In the genomic region with DNA sequence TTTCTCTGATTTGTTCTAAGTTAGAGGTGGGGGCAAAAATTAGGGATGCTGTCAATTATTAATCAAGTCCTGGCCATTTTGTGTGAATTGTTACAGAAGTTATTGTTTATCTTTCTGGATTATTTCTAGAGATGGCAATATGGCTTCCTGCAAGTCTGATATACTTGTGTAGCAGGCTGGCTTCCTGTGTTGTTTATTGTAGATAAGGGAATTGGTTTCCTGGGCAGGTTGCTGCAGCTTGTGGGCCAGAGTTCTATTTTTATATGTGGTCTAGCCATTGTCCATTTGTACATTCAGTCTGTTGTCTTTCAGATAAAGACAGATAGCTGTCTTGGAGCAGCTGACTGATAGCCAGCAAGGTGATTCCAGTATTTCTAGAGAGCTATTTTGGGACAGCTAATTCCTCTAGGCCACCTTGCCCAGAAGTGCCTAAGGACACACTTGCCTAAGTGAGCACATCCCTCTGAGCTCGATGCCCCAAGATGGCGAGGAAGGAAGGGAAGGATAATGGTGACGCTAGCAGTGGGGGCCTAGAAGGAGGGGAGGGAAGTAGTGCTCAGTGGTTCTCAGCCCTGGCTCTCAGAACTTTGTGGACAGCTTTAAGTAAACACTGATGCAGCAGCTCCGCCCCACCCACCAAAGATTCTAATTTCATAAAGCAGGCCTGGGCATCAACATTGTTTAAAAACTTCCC, we compare ENCODE assay signal across 1 cellular context.
TF ChIP-seq lines count a peak whose summit lies in the region.

No MANE protein-coding gene starts in this region.

TF ChIP-seq in K562, 482 proteins besides CTCF, POLR2A, EP300 and RAD21 (continues in another document):
- peak; percentile 75 for TF ChIP-seq SOX6 (IDR thresholded peaks at IDR 0.05)
- TF ChIP-seq NFYB (IDR thresholded peaks at IDR 0.05; ENCODE audit: extremely low read depth, insufficient read length) = no peak
- TF ChIP-seq, protein P1, sequence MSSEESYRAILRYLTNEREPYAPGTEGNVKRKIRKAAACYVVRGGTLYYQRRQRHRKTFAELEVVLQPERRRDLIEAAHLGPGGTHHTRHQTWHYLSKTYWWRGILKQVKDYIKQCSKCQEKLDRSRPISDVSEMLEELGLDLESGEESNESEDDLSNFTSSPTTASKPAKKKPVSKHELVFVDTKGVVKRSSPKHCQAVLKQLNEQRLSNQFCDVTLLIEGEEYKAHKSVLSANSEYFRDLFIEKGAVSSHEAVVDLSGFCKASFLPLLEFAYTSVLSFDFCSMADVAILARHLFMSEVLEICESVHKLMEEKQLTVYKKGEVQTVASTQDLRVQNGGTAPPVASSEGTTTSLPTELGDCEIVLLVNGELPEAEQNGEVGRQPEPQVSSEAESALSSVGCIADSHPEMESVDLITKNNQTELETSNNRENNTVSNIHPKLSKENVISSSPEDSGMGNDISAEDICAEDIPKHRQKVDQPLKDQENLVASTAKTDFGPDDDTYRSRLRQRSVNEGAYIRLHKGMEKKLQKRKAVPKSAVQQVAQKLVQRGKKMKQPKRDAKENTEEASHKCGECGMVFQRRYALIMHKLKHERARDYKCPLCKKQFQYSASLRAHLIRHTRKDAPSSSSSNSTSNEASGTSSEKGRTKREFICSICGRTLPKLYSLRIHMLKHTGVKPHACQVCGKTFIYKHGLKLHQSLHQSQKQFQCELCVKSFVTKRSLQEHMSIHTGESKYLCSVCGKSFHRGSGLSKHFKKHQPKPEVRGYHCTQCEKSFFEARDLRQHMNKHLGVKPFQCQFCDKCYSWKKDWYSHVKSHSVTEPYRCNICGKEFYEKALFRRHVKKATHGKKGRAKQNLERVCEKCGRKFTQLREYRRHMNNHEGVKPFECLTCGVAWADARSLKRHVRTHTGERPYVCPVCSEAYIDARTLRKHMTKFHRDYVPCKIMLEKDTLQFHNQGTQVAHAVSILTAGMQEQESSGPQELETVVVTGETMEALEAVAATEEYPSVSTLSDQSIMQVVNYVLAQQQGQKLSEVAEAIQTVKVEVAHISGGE (CRISPR knock-in tag; IDR thresholded peaks at IDR 0.05) = 0 out of 6 replicates have a peak, but pooled peaks of 1 of the 3 experiments have one; percentile 31
- peak; percentile 41; the same call in 1 of the 2 replicates for TF ChIP-seq FOSL1 (tag; conservative IDR thresholded peaks at IDR 0.05)
- TF ChIP-seq ZNF263 (CRISPR knock-in tag; IDR thresholded peaks at IDR 0.05; ENCODE audit: borderline replicate concordance) = no peak
- TF ChIP-seq, protein P2, sequence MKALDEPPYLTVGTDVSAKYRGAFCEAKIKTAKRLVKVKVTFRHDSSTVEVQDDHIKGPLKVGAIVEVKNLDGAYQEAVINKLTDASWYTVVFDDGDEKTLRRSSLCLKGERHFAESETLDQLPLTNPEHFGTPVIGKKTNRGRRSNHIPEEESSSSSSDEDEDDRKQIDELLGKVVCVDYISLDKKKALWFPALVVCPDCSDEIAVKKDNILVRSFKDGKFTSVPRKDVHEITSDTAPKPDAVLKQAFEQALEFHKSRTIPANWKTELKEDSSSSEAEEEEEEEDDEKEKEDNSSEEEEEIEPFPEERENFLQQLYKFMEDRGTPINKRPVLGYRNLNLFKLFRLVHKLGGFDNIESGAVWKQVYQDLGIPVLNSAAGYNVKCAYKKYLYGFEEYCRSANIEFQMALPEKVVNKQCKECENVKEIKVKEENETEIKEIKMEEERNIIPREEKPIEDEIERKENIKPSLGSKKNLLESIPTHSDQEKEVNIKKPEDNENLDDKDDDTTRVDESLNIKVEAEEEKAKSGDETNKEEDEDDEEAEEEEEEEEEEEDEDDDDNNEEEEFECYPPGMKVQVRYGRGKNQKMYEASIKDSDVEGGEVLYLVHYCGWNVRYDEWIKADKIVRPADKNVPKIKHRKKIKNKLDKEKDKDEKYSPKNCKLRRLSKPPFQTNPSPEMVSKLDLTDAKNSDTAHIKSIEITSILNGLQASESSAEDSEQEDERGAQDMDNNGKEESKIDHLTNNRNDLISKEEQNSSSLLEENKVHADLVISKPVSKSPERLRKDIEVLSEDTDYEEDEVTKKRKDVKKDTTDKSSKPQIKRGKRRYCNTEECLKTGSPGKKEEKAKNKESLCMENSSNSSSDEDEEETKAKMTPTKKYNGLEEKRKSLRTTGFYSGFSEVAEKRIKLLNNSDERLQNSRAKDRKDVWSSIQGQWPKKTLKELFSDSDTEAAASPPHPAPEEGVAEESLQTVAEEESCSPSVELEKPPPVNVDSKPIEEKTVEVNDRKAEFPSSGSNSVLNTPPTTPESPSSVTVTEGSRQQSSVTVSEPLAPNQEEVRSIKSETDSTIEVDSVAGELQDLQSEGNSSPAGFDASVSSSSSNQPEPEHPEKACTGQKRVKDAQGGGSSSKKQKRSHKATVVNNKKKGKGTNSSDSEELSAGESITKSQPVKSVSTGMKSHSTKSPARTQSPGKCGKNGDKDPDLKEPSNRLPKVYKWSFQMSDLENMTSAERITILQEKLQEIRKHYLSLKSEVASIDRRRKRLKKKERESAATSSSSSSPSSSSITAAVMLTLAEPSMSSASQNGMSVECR (CRISPR knock-in tag; IDR thresholded peaks at IDR 0.05) = no peak
- TF ChIP-seq RBM34 (IDR thresholded peaks at IDR 0.05; ENCODE audit: borderline replicate concordance, insufficient read depth, low read length) = no peak
- TF ChIP-seq, protein P3, sequence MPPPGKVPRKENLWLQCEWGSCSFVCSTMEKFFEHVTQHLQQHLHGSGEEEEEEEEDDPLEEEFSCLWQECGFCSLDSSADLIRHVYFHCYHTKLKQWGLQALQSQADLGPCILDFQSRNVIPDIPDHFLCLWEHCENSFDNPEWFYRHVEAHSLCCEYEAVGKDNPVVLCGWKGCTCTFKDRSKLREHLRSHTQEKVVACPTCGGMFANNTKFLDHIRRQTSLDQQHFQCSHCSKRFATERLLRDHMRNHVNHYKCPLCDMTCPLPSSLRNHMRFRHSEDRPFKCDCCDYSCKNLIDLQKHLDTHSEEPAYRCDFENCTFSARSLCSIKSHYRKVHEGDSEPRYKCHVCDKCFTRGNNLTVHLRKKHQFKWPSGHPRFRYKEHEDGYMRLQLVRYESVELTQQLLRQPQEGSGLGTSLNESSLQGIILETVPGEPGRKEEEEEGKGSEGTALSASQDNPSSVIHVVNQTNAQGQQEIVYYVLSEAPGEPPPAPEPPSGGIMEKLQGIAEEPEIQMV (tag; conservative IDR thresholded peaks at IDR 0.05; ENCODE audit: low read depth) = no peak
- no peak for TF ChIP-seq ZFP1 (CRISPR knock-in tag; IDR thresholded peaks at IDR 0.05)
- TF ChIP-seq MBD2 (IDR thresholded peaks at IDR 0.05; ENCODE audit: borderline replicate concordance, low read depth) = no peak
- TF ChIP-seq ARNT (IDR thresholded peaks at IDR 0.05) = peak in 1 of 2 experiments; percentile 82; a peak in 2 of 4 replicates
- peak; percentile 48; the same call in 1 of the 2 replicates for TF ChIP-seq NCOR1 (IDR thresholded peaks at IDR 0.05)
- TF ChIP-seq PTBP1 (IDR thresholded peaks at IDR 0.05; ENCODE audit: low read depth, low read length) = no peak
- TF ChIP-seq NBN (IDR thresholded peaks at IDR 0.05; ENCODE audit: low read depth) = no peak
- no peak for TF ChIP-seq NEUROD1 (IDR thresholded peaks at IDR 0.05; ENCODE audit: borderline replicate concordance, low read depth, low read length, partially characterized antibody)
- no peak for TF ChIP-seq U2AF2 (optimal IDR thresholded peaks at IDR 0.05; ENCODE audit: low read depth, low read length)
- TF ChIP-seq SRSF3 (IDR thresholded peaks at IDR 0.05; ENCODE audit: insufficient read depth, low read length) = no peak
- no peak for TF ChIP-seq YY1 (IDR thresholded peaks at IDR 0.05; ENCODE audit: borderline replicate concordance in 1 of 3, control insufficient read depth in 1 of 3, extremely low read depth in 1 of 3, insufficient read depth in 3 of 3, insufficient read length in 1 of 3, insufficient replicate concordance in 2 of 3, low read depth in 1 of 3, low read length in 2 of 3)
- TF ChIP-seq ZBED1 (IDR thresholded peaks at IDR 0.05) = no peak
- no peak for TF ChIP-seq PURB (CRISPR knock-in tag; IDR thresholded peaks at IDR 0.05; ENCODE audit: low read depth)
- peak; percentile 76; the same call in 1 of the 2 replicates for TF ChIP-seq ZKSCAN8 (CRISPR knock-in tag; IDR thresholded peaks at IDR 0.05)
- TF ChIP-seq, protein P4, sequence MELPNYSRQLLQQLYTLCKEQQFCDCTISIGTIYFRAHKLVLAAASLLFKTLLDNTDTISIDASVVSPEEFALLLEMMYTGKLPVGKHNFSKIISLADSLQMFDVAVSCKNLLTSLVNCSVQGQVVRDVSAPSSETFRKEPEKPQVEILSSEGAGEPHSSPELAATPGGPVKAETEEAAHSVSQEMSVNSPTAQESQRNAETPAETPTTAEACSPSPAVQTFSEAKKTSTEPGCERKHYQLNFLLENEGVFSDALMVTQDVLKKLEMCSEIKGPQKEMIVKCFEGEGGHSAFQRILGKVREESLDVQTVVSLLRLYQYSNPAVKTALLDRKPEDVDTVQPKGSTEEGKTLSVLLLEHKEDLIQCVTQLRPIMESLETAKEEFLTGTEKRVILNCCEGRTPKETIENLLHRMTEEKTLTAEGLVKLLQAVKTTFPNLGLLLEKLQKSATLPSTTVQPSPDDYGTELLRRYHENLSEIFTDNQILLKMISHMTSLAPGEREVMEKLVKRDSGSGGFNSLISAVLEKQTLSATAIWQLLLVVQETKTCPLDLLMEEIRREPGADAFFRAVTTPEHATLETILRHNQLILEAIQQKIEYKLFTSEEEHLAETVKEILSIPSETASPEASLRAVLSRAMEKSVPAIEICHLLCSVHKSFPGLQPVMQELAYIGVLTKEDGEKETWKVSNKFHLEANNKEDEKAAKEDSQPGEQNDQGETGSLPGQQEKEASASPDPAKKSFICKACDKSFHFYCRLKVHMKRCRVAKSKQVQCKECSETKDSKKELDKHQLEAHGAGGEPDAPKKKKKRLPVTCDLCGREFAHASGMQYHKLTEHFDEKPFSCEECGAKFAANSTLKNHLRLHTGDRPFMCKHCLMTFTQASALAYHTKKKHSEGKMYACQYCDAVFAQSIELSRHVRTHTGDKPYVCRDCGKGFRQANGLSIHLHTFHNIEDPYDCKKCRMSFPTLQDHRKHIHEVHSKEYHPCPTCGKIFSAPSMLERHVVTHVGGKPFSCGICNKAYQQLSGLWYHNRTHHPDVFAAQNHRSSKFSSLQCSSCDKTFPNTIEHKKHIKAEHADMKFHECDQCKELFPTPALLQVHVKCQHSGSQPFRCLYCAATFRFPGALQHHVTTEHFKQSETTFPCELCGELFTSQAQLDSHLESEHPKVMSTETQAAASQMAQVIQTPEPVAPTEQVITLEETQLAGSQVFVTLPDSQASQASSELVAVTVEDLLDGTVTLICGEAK (IDR thresholded peaks at IDR 0.05) = no peak
- TF ChIP-seq, protein P4 (CRISPR knock-in tag; IDR thresholded peaks at IDR 0.05) = no peak
- peak; percentile 71 for TF ChIP-seq CBFA2T3 (IDR thresholded peaks at IDR 0.05)
- TF ChIP-seq KLF10 (CRISPR knock-in tag; IDR thresholded peaks at IDR 0.05) = no peak
- TF ChIP-seq NFE2L1 (tag; IDR thresholded peaks at IDR 0.05; ENCODE audit: borderline replicate concordance, low read depth) = no peak
- no peak for TF ChIP-seq CAMTA2 (CRISPR knock-in tag; conservative IDR thresholded peaks at IDR 0.05)
- no peak for TF ChIP-seq ZNF253 (CRISPR knock-in tag; conservative IDR thresholded peaks at IDR 0.05)
- TF ChIP-seq, protein P5, sequence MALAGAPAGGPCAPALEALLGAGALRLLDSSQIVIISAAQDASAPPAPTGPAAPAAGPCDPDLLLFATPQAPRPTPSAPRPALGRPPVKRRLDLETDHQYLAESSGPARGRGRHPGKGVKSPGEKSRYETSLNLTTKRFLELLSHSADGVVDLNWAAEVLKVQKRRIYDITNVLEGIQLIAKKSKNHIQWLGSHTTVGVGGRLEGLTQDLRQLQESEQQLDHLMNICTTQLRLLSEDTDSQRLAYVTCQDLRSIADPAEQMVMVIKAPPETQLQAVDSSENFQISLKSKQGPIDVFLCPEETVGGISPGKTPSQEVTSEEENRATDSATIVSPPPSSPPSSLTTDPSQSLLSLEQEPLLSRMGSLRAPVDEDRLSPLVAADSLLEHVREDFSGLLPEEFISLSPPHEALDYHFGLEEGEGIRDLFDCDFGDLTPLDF (CRISPR knock-in tag; IDR thresholded peaks at IDR 0.05) = no peak
- no peak for TF ChIP-seq PPARD (CRISPR knock-in tag; IDR thresholded peaks at IDR 0.05)
- TF ChIP-seq SIN3B (IDR thresholded peaks at IDR 0.05; ENCODE audit: low read depth) = no peak
- TF ChIP-seq, protein P6, sequence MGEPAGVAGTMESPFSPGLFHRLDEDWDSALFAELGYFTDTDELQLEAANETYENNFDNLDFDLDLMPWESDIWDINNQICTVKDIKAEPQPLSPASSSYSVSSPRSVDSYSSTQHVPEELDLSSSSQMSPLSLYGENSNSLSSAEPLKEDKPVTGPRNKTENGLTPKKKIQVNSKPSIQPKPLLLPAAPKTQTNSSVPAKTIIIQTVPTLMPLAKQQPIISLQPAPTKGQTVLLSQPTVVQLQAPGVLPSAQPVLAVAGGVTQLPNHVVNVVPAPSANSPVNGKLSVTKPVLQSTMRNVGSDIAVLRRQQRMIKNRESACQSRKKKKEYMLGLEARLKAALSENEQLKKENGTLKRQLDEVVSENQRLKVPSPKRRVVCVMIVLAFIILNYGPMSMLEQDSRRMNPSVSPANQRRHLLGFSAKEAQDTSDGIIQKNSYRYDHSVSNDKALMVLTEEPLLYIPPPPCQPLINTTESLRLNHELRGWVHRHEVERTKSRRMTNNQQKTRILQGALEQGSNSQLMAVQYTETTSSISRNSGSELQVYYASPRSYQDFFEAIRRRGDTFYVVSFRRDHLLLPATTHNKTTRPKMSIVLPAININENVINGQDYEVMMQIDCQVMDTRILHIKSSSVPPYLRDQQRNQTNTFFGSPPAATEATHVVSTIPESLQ (CRISPR knock-in tag; IDR thresholded peaks at IDR 0.05) = no peak
- no peak for TF ChIP-seq CBX5 (IDR thresholded peaks at IDR 0.05; ENCODE audit: borderline replicate concordance, low read depth)
- no peak for TF ChIP-seq ZNF780A (CRISPR knock-in tag; IDR thresholded peaks at IDR 0.05)
- TF ChIP-seq SRSF9 (IDR thresholded peaks at IDR 0.05; ENCODE audit: borderline replicate concordance, low read depth, low read length) = no peak
- no peak for TF ChIP-seq EZH2 (IDR thresholded peaks at IDR 0.05; ENCODE audit: borderline replicate concordance, low read depth, low read length)
